Comparison of ENCODE assay signal across 7 cellular contexts in genomic region chr2:207528980-207529329, GRCh38. TPM values are rescaled to one million over a fixed set of nuclear protein-coding genes. Genes with fewer than 3 reads are reported as not detected.
A peak's percentile ranks its signal among the peaks of the same experiment; 100 is the strongest.
DNase-seq lines count a peak whose midpoint lies in the region; ATAC-seq and TF ChIP-seq lines count a peak whose summit lies in the region.

No MANE protein-coding gene starts in this region.

- H3K9me2 ChIP-seq in GM23338 (ENCODE audit: insufficient read depth), result no peaks in the 10 kb centered on the region

- H3K79me2 ChIP-seq in GM23338 (replicated peaks; ENCODE audit: insufficient read depth) (peaks cover 35% of the 10 kb centered on the region), fibroblast of lung (ENCODE audit: control insufficient read depth, insufficient read depth, low read length) (peaks cover 34% of the 10 kb centered on the region), neural progenitor cell (ENCODE audit: low read depth) (peaks cover 38% of the 10 kb centered on the region)

- H3K36me3 Mint-ChIP-seq in GM23338 (ENCODE audit: low read depth) (peaks cover 18% of the 10 kb centered on the region), neural progenitor cell (peaks cover 7% of the 10 kb centered on the region)

- H3K4me1 ChIP-seq in GM23338 (ENCODE audit: insufficient read depth) (peaks cover 34% of the 10 kb centered on the region), fibroblast of lung (ENCODE audit: control insufficient read depth, extremely low read depth, insufficient read depth, low read length) (no peaks in the 10 kb centered on the region), neural progenitor cell (peaks cover 49% of the 10 kb centered on the region), upper lobe of left lung (peaks cover 25 to 42% (median 31%) of the 10 kb centered on the region in 4 donors)

- TF ChIP-seq CTCF in GM12875 (IDR thresholded peaks at IDR 0.05; ENCODE audit: borderline replicate concordance, insufficient read depth, low read depth, low read length), result no peak
- no peak for TF ChIP-seq CTCF in GM23338 (conservative IDR thresholded peaks at IDR 0.05; ENCODE audit: low read depth in 2 of 2)
- peak; percentile 21 to 32 for TF ChIP-seq CTCF in fibroblast of lung (conservative IDR thresholded peaks at IDR 0.05 in 1 of 2, IDR thresholded peaks at IDR 0.05 in 1 of 2; ENCODE audit: low read depth in 1 of 2, low read length in 2 of 2)
- TF ChIP-seq CTCF in neural progenitor cell (IDR thresholded peaks at IDR 0.05), result peak; percentile 3
- peak in 2 of 6 experiments; percentile 8 to 14 for TF ChIP-seq CTCF in upper lobe of left lung (IDR thresholded peaks at IDR 0.05)

- H3K27me3 Mint-ChIP-seq in GM23338 (ENCODE audit: insufficient read depth, low read depth, poor library complexity) (peaks cover 30% of the 10 kb centered on the region), neural progenitor cell (ENCODE audit: insufficient read depth, low read depth) (peaks cover 12% of the 10 kb centered on the region)

- ATAC-seq in GM23338 (peak; percentile 59), upper lobe of left lung (ENCODE audit: low FRiP score in 2 of 2) (peak in 1 of 2 donors; percentile 40)

- H2AFZ ChIP-seq in GM23338 (peak overlapping the region; percentile 64), fibroblast of lung (ENCODE audit: low read length) (peak overlapping the region; percentile 58), neural progenitor cell (replicated peaks) (peak overlapping the region; percentile 63)

- H3F3A ChIP-seq in GM23338 (replicated peaks; ENCODE audit: low read depth) (no peaks in the 10 kb centered on the region), neural progenitor cell (ENCODE audit: low read depth) (peaks cover 17% of the 10 kb centered on the region)

- TF ChIP-seq POLR2A in upper lobe of left lung (IDR thresholded peaks at IDR 0.05), result no peak

- H3K4me3 Mint-ChIP-seq in GM23338, result peak overlapping the region; percentile 99
- H3K4me3 Mint-ChIP-seq in neural progenitor cell, result peak overlapping the region; percentile 99

- no peak for TF ChIP-seq EP300 in upper lobe of left lung (IDR thresholded peaks at IDR 0.05)

- peak overlapping the region; percentile 92 for H3K9ac ChIP-seq in fibroblast of lung (ENCODE audit: insufficient read depth, low read length)
- H3K9ac ChIP-seq in neural progenitor cell, result no peak overlapping the region

- DNase-seq in GM23338 (ENCODE audit: low spot score) (peak; percentile 64), LoVo (ENCODE audit: low spot score) (peak; percentile 28), activated T-cell treated with anti-CD3 and anti-CD28 coated beads for 4 hours (peak; percentile 48), fibroblast of lung (ENCODE audit: low read depth in 2 of 2) (peak; percentile 26 to 44), neural progenitor cell (ENCODE audit: low spot score) (no peak), upper lobe of left lung (peak in 1 of 2 donors; percentile 41)

- H3K9me3 Mint-ChIP-seq in GM23338 (no peaks in the 10 kb centered on the region; the same call in 2 of the 3 replicates), neural progenitor cell (no peaks in the 10 kb centered on the region)

- H3K4me2 ChIP-seq in GM23338, result peak overlapping the region; percentile 84
- H3K4me2 ChIP-seq in fibroblast of lung (ENCODE audit: extremely low read depth, insufficient read depth, low read length), result peak overlapping the region; percentile 98
- H3K4me2 ChIP-seq in neural progenitor cell, result peak overlapping the region; percentile 89

- H3K36me3 ChIP-seq in GM23338 (ENCODE audit: insufficient read depth) (no peaks in the 10 kb centered on the region), fibroblast of lung (ENCODE audit: control insufficient read depth, insufficient read depth, low read length) (no peaks in the 10 kb centered on the region), neural progenitor cell (peaks cover 4% of the 10 kb centered on the region), upper lobe of left lung (no peaks in the 10 kb centered on the region)

- WGBS in upper lobe of left lung, 2 donors, result 1 to 2% methylated on average over 13 to 17 of the region's 17 CpGs

- H3K4me3 ChIP-seq in GM12875 (ENCODE audit: low read depth, low read length), result peak overlapping the region; percentile 78
- peak overlapping the region; percentile 81 for H3K4me3 ChIP-seq in GM23338
- H3K4me3 ChIP-seq in fibroblast of lung (replicated peaks in 1 of 4; ENCODE audit: control extremely low read depth in 1 of 4, insufficient read depth in 1 of 4, low read depth in 3 of 4, low read length in 4 of 4), result peak overlapping the region; percentile 64 to 79 (median 70)
- peak overlapping the region; percentile 99 for H3K4me3 ChIP-seq in neural progenitor cell
- peak overlapping the region; percentile 73 to 84 (median 77) for H3K4me3 ChIP-seq in upper lobe of left lung

- H4K20me1 ChIP-seq in GM23338 (replicated peaks; ENCODE audit: insufficient read depth) (peaks cover 24% of the 10 kb centered on the region), fibroblast of lung (ENCODE audit: control insufficient read depth, extremely low read depth, insufficient read depth, low read length) (no peaks in the 10 kb centered on the region), neural progenitor cell (ENCODE audit: low read depth) (peaks cover 35% of the 10 kb centered on the region)

- H3K9me3 ChIP-seq in fibroblast of lung (ENCODE audit: control insufficient read depth, insufficient read depth, low read depth, low read length) (no peaks in the 10 kb centered on the region), neural progenitor cell (ENCODE audit: low read depth) (no peaks in the 10 kb centered on the region), upper lobe of left lung (no peaks in the 10 kb centered on the region)

- H3K27ac Mint-ChIP-seq in GM23338 (peak overlapping the region; percentile 95), neural progenitor cell (peak overlapping the region; percentile 99)

- H3K27me3 ChIP-seq in GM23338 (ENCODE audit: insufficient read depth) (peaks cover 13% of the 10 kb centered on the region), fibroblast of lung (ENCODE audit: control insufficient read depth, insufficient read depth, low read length) (no peaks in the 10 kb centered on the region), neural progenitor cell (peaks cover 26% of the 10 kb centered on the region), upper lobe of left lung (no peaks in the 10 kb centered on the region)

- peak overlapping the region; percentile 76 for H3K27ac ChIP-seq in GM23338 (ENCODE audit: low read depth)
- peak overlapping the region; percentile 92 for H3K27ac ChIP-seq in fibroblast of lung (ENCODE audit: insufficient read depth, low read length)
- no peak overlapping the region for H3K27ac ChIP-seq in neural progenitor cell
- peak overlapping the region; percentile 99 to 100 (median 99) for H3K27ac ChIP-seq in upper lobe of left lung

- H3K4me1 Mint-ChIP-seq in GM23338 (peaks cover 38% of the 10 kb centered on the region), neural progenitor cell (peaks cover 58% of the 10 kb centered on the region)

RNA-seq across cellular contexts. Expression of gene CREB1, which starts 0.8 kb away (rescaled TPM):
- total RNA-seq in GM23338 (2014; rRNA removed; shearing (Covaris generic)), result 94.4 and 104 TPM in 2 replicates
- 27.2 and 40.3 TPM in 2 replicates for polyA plus RNA-seq in GM23338 (2016; fragmentation: Nextera tagmentation; extraction: Ambion mirVana)
- 33.1 and 47.4 TPM in 2 replicates for total RNA-seq in fibroblast of lung
- 34.3 and 37.7 TPM in 2 replicates for polyA plus RNA-seq in fibroblast of lung
- 26.8 and 27.5 TPM in 2 replicates for polyA plus RNA-seq in fibroblast of lung (2012)
- polyA minus RNA-seq in fibroblast of lung (ENCODE audit: low replicate concordance), result 33.3 and 119 TPM in 2 replicates
- total RNA-seq in neural progenitor cell (ENCODE audit: low replicate concordance), result 118 and 164 TPM in 2 replicates
- total RNA-seq in upper lobe of left lung, result 10 to 100 TPM; 15.7 to 75.5 (median 41.8) TPM

Comparison
In these comparisons a context has a peak if more than half of its experiments do, and no peak if none do; other contexts are left out.
1. CTCF ChIP-seq: peak in fibroblast of lung (2 of 2) and neural progenitor cell (single experiment); none in GM12875 (single experiment) and GM23338 (0 of 2).
2. Peak in every context shown above with its lines, with median percentiles within 50 percentile points of each other: H3K4me3 ChIP-seq, H2AFZ ChIP-seq and H3K4me2 ChIP-seq.